Comparison of ENCODE assay signal across 29 cellular contexts in the genomic region with DNA sequence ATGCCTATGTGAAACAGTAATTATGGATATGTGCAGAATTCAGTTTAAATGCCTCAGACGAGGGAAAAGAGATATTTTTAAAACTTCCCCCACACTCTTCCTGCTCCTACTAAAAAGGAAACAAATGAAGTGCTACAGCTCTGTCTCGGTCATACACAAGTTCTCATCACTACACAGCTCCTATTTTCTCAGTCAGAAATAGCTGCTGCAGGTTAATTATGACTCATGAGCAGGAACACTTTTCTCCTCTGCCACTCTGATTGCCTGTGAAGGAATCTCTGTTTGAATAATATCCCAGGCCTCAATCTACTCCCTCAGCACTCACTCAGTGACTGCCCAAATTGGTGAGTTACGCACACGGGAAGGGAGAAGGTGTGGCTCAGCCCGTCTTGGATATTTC.
A peak's percentile ranks its signal among the peaks of the same experiment; 100 is the strongest.
DNase-seq lines count a peak whose midpoint lies in the region; ATAC-seq, FAIRE-seq and TF ChIP-seq lines count a peak whose summit lies in the region.
"Had no signal": no experiment of that assay in that cellular context is flagged by ENCODE, and none has a peak within 500 bp of the region (broad histone marks: within the 10 kb centered on the region; RNA-seq: fewer than 3 reads in every experiment).

No MANE protein-coding gene starts in this region.

- H3K9me3 ChIP-seq in endothelial cell of umbilical vein (replicated peaks; ENCODE audit: control insufficient read depth, insufficient read depth, low read length), result no peaks in the 10 kb centered on the region
- H3K9me3 ChIP-seq in spleen, result peaks cover 0 to 30% (median 22%) of the 10 kb centered on the region in 8 donors
- H3K9me3 ChIP-seq: neutrophil, Peyer's patch, SJSA1, transverse colon had no signal

- no peaks in the 10 kb centered on the region for H3K4me1 ChIP-seq in endothelial cell of umbilical vein (ENCODE audit: control insufficient read depth, extremely low read depth, insufficient read depth, low read length)
- no peaks in the 10 kb centered on the region for H3K4me1 ChIP-seq in spleen
- H3K4me1 ChIP-seq: Peyer's patch, SJSA1, transverse colon had no signal

- no peaks in the 10 kb centered on the region for H3K27me3 ChIP-seq in endothelial cell of umbilical vein (ENCODE audit: control insufficient read depth in 2 of 2, insufficient read depth in 2 of 2, low read length in 2 of 2)
- H3K27me3 ChIP-seq in spleen (replicated peaks in 1 of 7), result no peaks in the 10 kb centered on the region
- H3K27me3 ChIP-seq: neutrophil, Peyer's patch, SJSA1, transverse colon had no signal

- TF ChIP-seq POLR2A in endothelial cell of umbilical vein (IDR thresholded peaks at IDR 0.05; ENCODE audit: low read depth, low read length), result no peak
- no peak for TF ChIP-seq POLR2A in spleen (IDR thresholded peaks at IDR 0.05)

- no TSS peak for BruUV-seq in endothelial cell of umbilical vein (replicated peaks; lab: Mats Ljungman, UMichigan)

- CTCF ChIA-PET in RWPE1 (lab: Yijun Ruan, JAX) (interaction anchor here (0.6 kb wide), 1 partner anchor 56 kb away, joined by 3 read pairs; no protein-coding TSS in a partner anchor), endothelial cell of umbilical vein (lab: Charles Lee) (no interaction called here)

- H3K36me3 ChIP-seq in endothelial cell of umbilical vein (ENCODE audit: control insufficient read depth in 2 of 2, extremely low read depth in 1 of 2, insufficient read depth in 2 of 2, low read length in 2 of 2) (no peaks in the 10 kb centered on the region), spleen (no peaks in the 10 kb centered on the region)
- H3K36me3 ChIP-seq: neutrophil, Peyer's patch, SJSA1, transverse colon had no signal

- H3K9me1 ChIP-seq in endothelial cell of umbilical vein (replicated peaks; ENCODE audit: control insufficient read depth, extremely low read depth, insufficient read depth, low read length), result no peaks in the 10 kb centered on the region

- no peak for TF ChIP-seq CTCF in RWPE1 (conservative IDR thresholded peaks at IDR 0.05; ENCODE audit: low read depth)
- no peak for TF ChIP-seq CTCF in endothelial cell of umbilical vein (IDR thresholded peaks at IDR 0.05; ENCODE audit: extremely low read depth in 1 of 2, insufficient read depth in 1 of 2, low read depth in 1 of 2, low read length in 2 of 2)
- no peak for TF ChIP-seq CTCF in spleen (IDR thresholded peaks at IDR 0.05 in 8 of 11, conservative IDR thresholded peaks at IDR 0.05 in 3 of 11)

- WGBS in spleen, 5 donors, result 56 to 63% (median 60%) methylated on average over 5 of the region's 5 CpGs

- H2AFZ ChIP-seq in endothelial cell of umbilical vein (ENCODE audit: low read depth, low read length), result no peak overlapping the region

- DNase-seq in RWPE1 (ENCODE audit: low spot score), result peak; percentile 68
- peak; percentile 14 for DNase-seq in endothelial cell of umbilical vein (ENCODE audit: low read depth, low spot score)
- peak; percentile 43 for DNase-seq in kidney glomerular epithelial cell (lab: John Stamatoyannopoulos, UW)
- no peak for DNase-seq in spleen
- no peak for DNase-seq in cerebellum (ENCODE audit: low spot score)
- DNase-seq: activated CD4-positive, alpha-beta T cell treated with anti-CD3 and anti-CD28 coated beads, Interleukin-2, amount 10 ng/mL, durations not matched to agents 7 days and 5 days; activated effector memory CD4-positive, alpha-beta T cell treated with anti-CD3 and anti-CD28 coated beads, Interleukin-2, amount 50 U/mL, for 16 hours; activated naive CD8-positive, alpha-beta T cell treated with anti-CD3 and anti-CD28 coated beads, Interleukin-2, amount 10 ng/mL, durations not matched to agents 7 days and 5 days; activated T-cell treated with anti-CD3 and anti-CD28 coated beads, Interleukin-2, amount 50 U/mL, for 24 hours; COR-L47; DMS53; glutamatergic neuron; HCEC 1CT; IMR-90; MV-4-11; naive thymus-derived CD4-positive, alpha-beta T cell; NCI-H1436; NCI-H2081; Peyer's patch; stimulated activated CD4-positive, alpha-beta T cell treated with anti-CD3 and anti-CD28 coated beads, Interleukin-4, amount 100 ng/mL, for 1 hour; transverse colon had no signal

- H3K4me3 ChIP-seq in endothelial cell of umbilical vein (replicated peaks in 1 of 3; ENCODE audit: insufficient read depth in 1 of 3, low read depth in 1 of 3, low read length in 3 of 3) (no peak overlapping the region), spleen (no peak overlapping the region)
- H3K4me3 ChIP-seq: Peyer's patch, SJSA1, transverse colon had no signal

- intact Hi-C loops in endothelial cell of umbilical vein (cut with micrococcal nuclease) (no loop called here), spleen (cut with DNase I; ENCODE audit: low total_unique reads) (no loop called here)

- H3K4me2 ChIP-seq in endothelial cell of umbilical vein (ENCODE audit: insufficient read depth, low read length), result no peak overlapping the region

- POLR2A ChIA-PET in RWPE1 (lab: Yijun Ruan, JAX; ENCODE audit: low non-redundant PET), result no interaction called here
- POLR2A ChIA-PET in endothelial cell of umbilical vein (lab: Charles Lee), result no interaction called here

- H4K20me1 ChIP-seq in endothelial cell of umbilical vein (replicated peaks; ENCODE audit: control insufficient read depth, extremely low read depth, insufficient read depth, low read length), result no peaks in the 10 kb centered on the region

- ATAC-seq in HG02938 (IDR thresholded peaks at IDR 0.05; ENCODE audit: unreplicated experiment), result no peak
- ATAC-seq in GM18861 (IDR thresholded peaks at IDR 0.05; ENCODE audit: unreplicated experiment), result no peak
- ATAC-seq: naive thymus-derived CD4-positive, alpha-beta T cell; sciatic nerve had no signal

- FAIRE-seq in endothelial cell of umbilical vein (lab: Jason Lieb, UNC), result no peak
- FAIRE-seq: GM12892, islet of Langerhans had no signal

- H3K9ac ChIP-seq in endothelial cell of umbilical vein (replicated peaks; ENCODE audit: extremely low read depth, insufficient read depth, low read length), result no peak overlapping the region

- dilution Hi-C loops in endothelial cell of umbilical vein (cut with MboI; ENCODE audit: extremely low pct_ligation_motif_present, low sequenced_read_pairs), result no loop called here

- H3K79me2 ChIP-seq in endothelial cell of umbilical vein (ENCODE audit: control insufficient read depth, insufficient read depth, low read length), result no peaks in the 10 kb centered on the region

- H3K27ac ChIP-seq in RWPE1 (no peak overlapping the region), endothelial cell of umbilical vein (ENCODE audit: insufficient read depth, low read depth, low read length) (no peak overlapping the region), spleen (no peak overlapping the region)
- H3K27ac ChIP-seq: C4-2B, neutrophil, Peyer's patch, SJSA1, transverse colon had no signal

TF ChIP-seq in endothelial cell of umbilical vein, 7 proteins besides CTCF, POLR2A, EP300 and RAD21:
- TF ChIP-seq JUN (IDR thresholded peaks at IDR 0.05; ENCODE audit: borderline replicate concordance, insufficient read depth, insufficient read length, low read depth) (no peak), EZH2 (IDR thresholded peaks at IDR 0.05; ENCODE audit: borderline replicate concordance, low read depth, low read length, severe bottlenecking) (no peak), POLR2AphosphoS5 (IDR thresholded peaks at IDR 0.05; ENCODE audit: insufficient read depth, low read depth, low read length) (no peak), GATA2 (IDR thresholded peaks at IDR 0.05; ENCODE audit: insufficient read depth, insufficient read length, low read depth, low read length) (no peak), MYC (IDR thresholded peaks at IDR 0.05; ENCODE audit: low read depth, low read length) (no peak), FOS (IDR thresholded peaks at IDR 0.05; ENCODE audit: borderline replicate concordance, insufficient read depth, low read length) (no peak)
- TF ChIP-seq, protein P1, sequence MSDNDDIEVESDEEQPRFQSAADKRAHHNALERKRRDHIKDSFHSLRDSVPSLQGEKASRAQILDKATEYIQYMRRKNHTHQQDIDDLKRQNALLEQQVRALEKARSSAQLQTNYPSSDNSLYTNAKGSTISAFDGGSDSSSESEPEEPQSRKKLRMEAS (IDR thresholded peaks at IDR 0.05; ENCODE audit: insufficient read depth, insufficient read length), result no peak
TF ChIP-seq in endothelial cell of umbilical vein: peak in this region for 0.

Comparison
In these comparisons a context has a peak if more than half of its experiments do, and no peak if none do; other contexts are left out.
1. DNase-seq: peak in RWPE1 (single experiment), endothelial cell of umbilical vein (single experiment) and kidney glomerular epithelial cell (single experiment); none in spleen (single experiment) and cerebellum (single experiment).